ENCODE assay signal across 8 cellular contexts in the genomic region with DNA sequence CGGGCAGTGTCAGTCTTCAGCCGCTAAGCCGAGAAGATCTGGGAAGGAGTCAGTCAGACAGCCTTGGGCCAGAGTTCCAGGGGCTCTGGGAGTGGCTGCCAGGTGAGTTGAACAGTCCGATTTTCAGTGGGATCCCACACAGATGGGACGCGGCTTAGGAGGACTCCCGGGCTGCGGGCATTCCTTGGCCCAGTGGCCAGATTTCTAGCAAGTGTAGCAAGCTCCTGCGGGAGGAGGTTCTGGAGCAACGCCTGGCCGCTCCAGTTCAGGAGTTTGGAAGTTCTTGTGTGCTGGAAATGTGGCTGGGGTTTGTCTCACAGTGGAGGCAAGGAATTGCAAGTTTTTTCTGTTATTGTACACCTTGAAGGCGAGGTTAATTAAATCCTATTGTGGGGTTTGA.
DNase-seq lines count a peak whose midpoint lies in the region; ATAC-seq and TF ChIP-seq lines count a peak whose summit lies in the region.
"Not testable (repeated sequence)": the region's sequence is repeated elsewhere in the genome, so short reads cannot be mapped to it uniquely, and the experiment has no call there.

No MANE protein-coding gene starts in this region.

- H3K4me1 Mint-ChIP-seq in GM23338 = peaks cover 54% of the 10 kb centered on the region
- peaks cover 56% of the 10 kb centered on the region for H3K4me1 Mint-ChIP-seq in WTC11
- H3K4me1 Mint-ChIP-seq in endodermal cell = peaks cover 44% of the 10 kb centered on the region

- WGBS in endodermal cell (ENCODE audit: insufficient coverage in 1 of 2, insufficient read length in 1 of 2), 2 experiments = 1 to 6% methylated on average over 5 to 9 of the region's 12 CpGs
- no CpG with 5 or more reads among the region's 12 CpGs for WGBS in iPS DF 6.9 (ENCODE audit: insufficient coverage, insufficient read length)

- H3K9me3 Mint-ChIP-seq in GM23338 (peaks cover 20% of the 10 kb centered on the region), WTC11 (peaks cover 11% of the 10 kb centered on the region), endodermal cell (peaks cover 13% of the 10 kb centered on the region)

- H4K20me1 ChIP-seq in GM23338 (replicated peaks; ENCODE audit: insufficient read depth) = not testable (repeated sequence)

- not testable (repeated sequence) for H3K27me3 ChIP-seq in GM23338 (ENCODE audit: insufficient read depth); HUES48 (ENCODE audit: control insufficient read depth, insufficient read depth, low read length); endodermal cell (ENCODE audit: control insufficient read depth, insufficient read depth, low read length, poor library complexity, severe bottlenecking); iPS DF 6.9 (ENCODE audit: control insufficient read depth, insufficient read depth, low read length); iPS-18a (ENCODE audit: control insufficient read depth, insufficient read depth, low read length)

- H3K4me3 Mint-ChIP-seq in GM23338 (peak overlapping the region; percentile 94), WTC11 (peak overlapping the region; percentile 100), endodermal cell (peak overlapping the region; percentile 91)

- H3K36me3 Mint-ChIP-seq in GM23338 (ENCODE audit: low read depth) (peaks cover 76% of the 10 kb centered on the region), WTC11 (peaks cover 68% of the 10 kb centered on the region), endodermal cell (ENCODE audit: low read depth) (peaks cover 34% of the 10 kb centered on the region)

- H3K9me2 ChIP-seq in GM23338 (ENCODE audit: insufficient read depth) = not testable (repeated sequence)

- not testable (repeated sequence) for H3K9me3 ChIP-seq in HUES48 (ENCODE audit: control insufficient read depth, insufficient read depth, low read length); endodermal cell (ENCODE audit: control insufficient read depth, low read length); iPS DF 6.9 (ENCODE audit: control insufficient read depth, insufficient read depth, low read length); iPS-18a (ENCODE audit: control insufficient read depth, low read depth, low read length)

- CTCF ChIA-PET in WTC11 (lab: Charles Lee) = not testable (repeated sequence)

- intact Hi-C loops in posterior vena cava (cut with DNase I) = not testable (repeated sequence)

- H3K4me1 ChIP-seq in GM23338 (ENCODE audit: insufficient read depth) (peaks cover 29% of the 10 kb centered on the region), HUES48 (ENCODE audit: control insufficient read depth, insufficient read depth, low read length) (peaks cover 31% of the 10 kb centered on the region), iPS-18a (ENCODE audit: control insufficient read depth, low read depth, low read length) (peaks cover 25% of the 10 kb centered on the region)
- H3K4me1 ChIP-seq in endodermal cell (ENCODE audit: control insufficient read depth, insufficient read depth, low read length); iPS DF 6.9 (ENCODE audit: control insufficient read depth, insufficient read depth, low read length): not testable (repeated sequence)

- peak overlapping the region; percentile 99 for H3K27ac Mint-ChIP-seq in GM23338
- peak overlapping the region; percentile 100 for H3K27ac Mint-ChIP-seq in WTC11
- H3K27ac Mint-ChIP-seq in endodermal cell = peak overlapping the region; percentile 98

- not testable (repeated sequence) for ATAC-seq in GM23338, WTC11

- POLR2A ChIA-PET in WTC11 (lab: Charles Lee) = not testable (repeated sequence)

- not testable (repeated sequence) for DNase-seq in GM23338 (ENCODE audit: low spot score); WTC11 (ENCODE audit: low spot score); endodermal cell; iPS DF 6.9 (ENCODE audit: low read depth, low spot score)
- DNase-seq in islet precursor cell (peak; percentile 60), posterior vena cava (ENCODE audit: low spot score) (peak; percentile 62)

- TF ChIP-seq CTCF in GM23338 (conservative IDR thresholded peaks at IDR 0.05; ENCODE audit: low read depth in 2 of 2); WTC11 (IDR thresholded peaks at IDR 0.05); endodermal cell (conservative IDR thresholded peaks at IDR 0.05): not testable (repeated sequence)

- H3K36me3 ChIP-seq in GM23338 (ENCODE audit: insufficient read depth) (peaks cover 16% of the 10 kb centered on the region), HUES48 (ENCODE audit: control insufficient read depth, insufficient read depth, low read length) (peaks cover 26% of the 10 kb centered on the region), iPS-18a (ENCODE audit: control insufficient read depth, low read depth, low read length) (peaks cover 14% of the 10 kb centered on the region)
- not testable (repeated sequence) for H3K36me3 ChIP-seq in endodermal cell (ENCODE audit: control insufficient read depth, insufficient read depth, low read length); iPS DF 6.9 (ENCODE audit: control insufficient read depth, insufficient read depth, low read length)

- not testable (repeated sequence) for H3K27ac ChIP-seq in GM23338 (ENCODE audit: low read depth); endodermal cell (ENCODE audit: low read depth, low read length); iPS DF 6.9 (ENCODE audit: low read length); iPS-18a (ENCODE audit: low read length)
- H3K27ac ChIP-seq in HUES48 (ENCODE audit: low read depth, low read length) = peak overlapping the region; percentile 35

- not testable (repeated sequence) for H2AFZ ChIP-seq in GM23338

- peak overlapping the region; percentile 91; the same call in 1 of the 2 replicates for H3K4me2 ChIP-seq in GM23338

- H3F3A ChIP-seq in GM23338 (replicated peaks; ENCODE audit: low read depth) = not testable (repeated sequence)

- peaks cover 32% of the 10 kb centered on the region for H3K27me3 Mint-ChIP-seq in GM23338 (ENCODE audit: insufficient read depth, low read depth, poor library complexity)
- H3K27me3 Mint-ChIP-seq in WTC11 (ENCODE audit: low read depth); endodermal cell (ENCODE audit: insufficient read depth): not testable (repeated sequence)

- peaks cover 41% of the 10 kb centered on the region for H3K79me2 ChIP-seq in GM23338 (replicated peaks; ENCODE audit: insufficient read depth)

- peak overlapping the region; percentile 81 for H3K9ac ChIP-seq in HUES48 (ENCODE audit: low read depth, low read length)
- H3K9ac ChIP-seq in endodermal cell (ENCODE audit: extremely low read depth, low read length, poor library complexity, severe bottlenecking) = peak overlapping the region; percentile 51
- H3K9ac ChIP-seq in iPS-18a (ENCODE audit: low read length) = peak overlapping the region; percentile 42

- peak overlapping the region; percentile 93 for H3K4me3 ChIP-seq in GM23338
- H3K4me3 ChIP-seq in HUES48 (ENCODE audit: low read depth, low read length) = peak overlapping the region; percentile 82
- peak overlapping the region; percentile 85 for H3K4me3 ChIP-seq in endodermal cell (ENCODE audit: low read length)
- H3K4me3 ChIP-seq in iPS DF 6.9 (ENCODE audit: low read length) = peak overlapping the region; percentile 47; the same call in 1 of the 2 replicates
- H3K4me3 ChIP-seq in iPS-18a (ENCODE audit: low read length) = peak overlapping the region; percentile 45
